Comparison of ENCODE assay signal across 8 cellular contexts in the genomic region with DNA sequence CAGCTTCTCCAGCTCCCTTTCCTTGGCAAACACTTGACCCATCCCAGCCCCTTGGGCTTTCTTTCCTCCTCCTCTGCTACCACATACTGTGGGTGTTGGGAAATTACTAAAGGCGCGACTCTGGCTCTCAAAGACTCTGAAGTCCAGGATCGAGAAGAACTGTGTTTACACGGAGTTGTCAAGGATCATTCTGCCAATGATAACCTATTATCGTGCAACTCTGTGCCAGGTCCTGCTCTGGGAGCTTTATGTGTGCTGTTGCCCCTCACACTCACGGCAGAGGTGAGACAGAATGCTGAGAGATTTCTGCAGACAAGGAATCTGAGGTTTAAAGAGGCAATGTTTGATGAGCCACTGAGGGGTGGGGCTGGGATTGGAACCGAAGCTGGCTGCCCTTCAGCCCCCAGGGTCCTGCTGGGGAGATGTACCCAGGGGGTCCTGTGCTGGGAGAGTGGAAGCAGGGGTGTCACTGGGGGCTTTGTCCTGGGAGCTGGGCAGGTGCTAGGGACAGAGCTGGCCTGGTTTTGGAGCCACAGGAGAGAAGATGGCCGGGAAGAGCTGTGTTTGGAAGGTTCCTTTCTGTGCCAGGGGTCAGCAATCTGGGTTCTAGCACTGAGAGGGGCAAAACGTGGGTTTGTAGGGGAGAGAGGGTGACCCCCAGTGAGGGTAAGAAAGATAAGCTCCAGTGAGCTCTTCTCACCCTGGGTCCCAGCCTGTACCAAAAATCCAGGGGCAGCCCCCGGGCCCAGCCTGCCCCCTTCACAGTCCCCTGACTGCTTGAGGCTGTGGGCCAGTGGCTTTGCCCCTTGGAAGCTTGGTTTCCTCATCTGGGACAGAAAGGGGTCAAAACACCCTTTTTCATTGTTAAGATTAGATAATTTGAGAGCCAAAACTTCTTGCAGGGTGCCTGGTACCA.
DNase-seq lines count a peak whose midpoint lies in the region; ATAC-seq and TF ChIP-seq lines count a peak whose summit lies in the region.

No MANE protein-coding gene starts in this region.

- no peak for TF ChIP-seq CTCF in heart left ventricle (IDR thresholded peaks at IDR 0.05)

- peak overlapping the region; percentile 14 for H3K4me2 ChIP-seq in skeletal muscle satellite cell (ENCODE audit: low read length)

- intact Hi-C loops in heart left ventricle (cut with DNase I): no loop called here

- H3K9ac ChIP-seq in skeletal muscle satellite cell (ENCODE audit: low read depth, low read length): peak overlapping the region; percentile 45

- H3K27me3 ChIP-seq in SJSA1 (replicated peaks) (no peaks in the 10 kb centered on the region), heart left ventricle (no peaks in the 10 kb centered on the region), skeletal muscle satellite cell (ENCODE audit: control insufficient read depth, insufficient read depth, low read length) (no peaks in the 10 kb centered on the region)

- H3K36me3 ChIP-seq in SJSA1 (peaks cover 4% of the 10 kb centered on the region), heart left ventricle (no peaks in the 10 kb centered on the region), skeletal muscle satellite cell (ENCODE audit: insufficient read depth, low read length) (peaks cover 11% of the 10 kb centered on the region)

- ATAC-seq in GM21528 (IDR thresholded peaks at IDR 0.05; ENCODE audit: low FRiP score, unreplicated experiment) (peak; percentile 23), heart left ventricle (peak in 2 of 4 donors; percentile 3 to 4), GM21423 (IDR thresholded peaks at IDR 0.05; ENCODE audit: unreplicated experiment) (no peak)

- peak overlapping the region; percentile 50 for H3K27ac ChIP-seq in SJSA1
- H3K27ac ChIP-seq in heart left ventricle: peak overlapping the region; percentile 29 to 88 (median 72)
- no peak overlapping the region for H3K27ac ChIP-seq in caudate nucleus (ENCODE audit: low read depth, low read length)

- WGBS in heart left ventricle, 4 donors: 43 to 64% (median 54%) methylated on average over 9 to 10 of the region's 10 CpGs

- TF ChIP-seq POLR2A in heart left ventricle (IDR thresholded peaks at IDR 0.05): no peak

- H3K4me1 ChIP-seq in SJSA1 (replicated peaks): peaks cover 79% of the 10 kb centered on the region
- H3K4me1 ChIP-seq in heart left ventricle: peaks cover 6 to 98% (median 64%) of the 10 kb centered on the region in 12 donors
- H3K4me1 ChIP-seq in skeletal muscle satellite cell (ENCODE audit: control insufficient read depth, insufficient read depth, low read length): peaks cover 74% of the 10 kb centered on the region

- DNase-seq in SJSA1 (ENCODE audit: low read depth in 1 of 2, low spot score in 2 of 2) (no peak), heart left ventricle (no peak), ecto neural progenitor cell (ENCODE audit: low spot score) (no peak), NCI-H146 (lab: John Stamatoyannopoulos, UW) (no peak), caudate nucleus (lab: John Stamatoyannopoulos, UW) (no peak)

- no peak overlapping the region for H3K4me3 ChIP-seq in SJSA1
- H3K4me3 ChIP-seq in heart left ventricle: peak overlapping the region in 3 of 12 donors; percentile 14 to 34 (median 16)
- H3K4me3 ChIP-seq in skeletal muscle satellite cell (ENCODE audit: low read length): no peak overlapping the region

- no peaks in the 10 kb centered on the region for H3K9me3 ChIP-seq in SJSA1 (replicated peaks)
- no peaks in the 10 kb centered on the region for H3K9me3 ChIP-seq in heart left ventricle
- H3K9me3 ChIP-seq in skeletal muscle satellite cell (replicated peaks; ENCODE audit: low read length): no peaks in the 10 kb centered on the region
